Comparison of ENCODE assay signal across 9 cellular contexts in the genomic region with DNA sequence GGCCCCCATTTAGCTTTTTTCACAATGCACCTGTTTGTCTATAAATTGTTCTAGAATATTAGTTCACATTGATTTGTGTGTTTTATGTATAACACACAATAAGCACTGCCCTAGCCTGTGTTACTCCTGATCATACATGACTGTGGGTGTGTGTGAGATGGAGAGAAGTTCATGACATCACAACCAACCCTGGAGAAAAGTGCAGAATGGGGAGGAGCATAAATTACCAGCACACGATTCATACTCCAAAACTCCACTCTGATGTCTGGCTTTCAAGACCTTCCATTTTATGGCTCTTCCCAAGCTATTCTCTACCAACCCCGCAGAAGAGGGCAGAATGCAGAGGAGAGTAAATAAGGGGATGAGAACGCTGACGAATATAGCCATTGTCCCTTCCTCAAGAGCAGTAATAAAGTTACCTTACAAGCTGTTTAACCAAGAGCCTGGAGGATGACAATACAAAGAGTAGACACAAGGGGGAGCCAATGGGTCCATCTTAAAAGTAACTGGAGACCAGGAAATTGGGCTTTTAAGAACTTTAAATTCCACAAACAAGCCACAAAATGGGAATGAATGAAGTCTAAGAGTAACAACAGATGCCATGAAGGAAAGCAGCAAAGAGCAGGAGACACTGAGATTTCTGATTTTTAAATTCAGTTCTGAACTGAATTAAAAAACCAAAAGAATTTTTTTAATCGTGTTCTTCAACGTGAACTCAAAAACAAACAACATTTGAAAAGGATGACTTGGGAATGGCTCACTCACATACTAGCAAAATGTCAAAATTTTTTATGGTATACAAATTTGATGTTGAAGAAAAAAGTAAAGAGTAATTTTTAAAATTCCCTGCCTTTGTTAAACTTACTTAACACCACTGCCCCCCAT.
DNase-seq lines count a peak whose midpoint lies in the region; TF ChIP-seq lines count a peak whose summit lies in the region.
"Had no signal": no experiment of that assay in that cellular context is flagged by ENCODE, and none has a peak within 500 bp of the region (broad histone marks: within the 10 kb centered on the region; RNA-seq: fewer than 3 reads in every experiment).

No MANE protein-coding gene starts in this region.

- CTCF ChIA-PET in HEK293 (lab: Yijun Ruan, JAX), result interaction anchor here (0.5 to 2.2 kb wide), 20 partner anchors 8 to 699 kb away, joined by 3 to 10 read pairs (median 3); no protein-coding TSS in a partner anchor

- TF ChIP-seq CTCF in HEK293 (tag by site-specific recombination; IDR thresholded peaks at IDR 0.05), result no peak
- peak; percentile 42 to 68 (median 58) for TF ChIP-seq CTCF in ascending aorta (IDR thresholded peaks at IDR 0.05)
- peak; percentile 57 to 71 (median 57) for TF ChIP-seq CTCF in tibial nerve (IDR thresholded peaks at IDR 0.05)

- POLR2A ChIA-PET in HEK293 (lab: Yijun Ruan, JAX), result no interaction called here

- TF ChIP-seq POLR2A in tibial nerve (IDR thresholded peaks at IDR 0.05), result no peak

- DNase-seq in NCI-H2171 treated with DMSO at 0.1 percent for 48 hours (lab: John Stamatoyannopoulos, UW) (peak; percentile 51), NCI-H2171 (lab: John Stamatoyannopoulos, UW) (no peak), NCI-H226 (peak; percentile 63), ascending aorta (ENCODE audit: low spot score in 2 of 2) (no peak), iris pigment epithelial cell (ENCODE audit: low read depth) (peak; percentile 72), tibial nerve (ENCODE audit: low spot score in 2 of 2) (peak in 1 of 2 donors; percentile 74)
- no peak for DNase-seq in central memory CD4-positive, alpha-beta T cell
- DNase-seq: activated naive CD8-positive, alpha-beta T cell treated with anti-CD3 and anti-CD28 coated beads, Interleukin-2, amount 10 ng/mL, durations not matched to agents 7 days and 5 days had no signal

- no peak overlapping the region for H3K27ac ChIP-seq in HEK293 (ENCODE audit: extremely low read depth, low read depth, low read length)
- H3K27ac ChIP-seq in ascending aorta, result no peak overlapping the region
- no peak overlapping the region for H3K27ac ChIP-seq in tibial nerve

- H3K27me3 ChIP-seq in ascending aorta (no peaks in the 10 kb centered on the region), tibial nerve (no peaks in the 10 kb centered on the region)

- no peak for TF ChIP-seq EP300 in tibial nerve (IDR thresholded peaks at IDR 0.05)

- no peaks in the 10 kb centered on the region for H3K36me3 ChIP-seq in HEK293 (ENCODE audit: control insufficient read depth in 2 of 2, insufficient read depth in 1 of 2, low read length in 2 of 2)
- no peaks in the 10 kb centered on the region for H3K36me3 ChIP-seq in ascending aorta
- H3K36me3 ChIP-seq in tibial nerve, result no peaks in the 10 kb centered on the region

- intact Hi-C loops in ascending aorta (cut with DNase I), result no loop called here

- H3K9me3 ChIP-seq in HEK293 (ENCODE audit: control insufficient read depth, insufficient read depth, low read depth, low read length) (no peaks in the 10 kb centered on the region), ascending aorta (no peaks in the 10 kb centered on the region), tibial nerve (no peaks in the 10 kb centered on the region)

- 45 to 46% methylated on average over 6 of the region's 6 CpGs for WGBS in tibial nerve, 2 donors

- H3K4me1 ChIP-seq in HEK293 (ENCODE audit: control insufficient read depth, insufficient read depth, low read length), result peaks cover 2% of the 10 kb centered on the region; the same call in 1 of the 2 replicates
- peaks cover 0 to 3% of the 10 kb centered on the region in 2 donors for H3K4me1 ChIP-seq in ascending aorta
- H3K4me1 ChIP-seq in tibial nerve, result peaks cover 0 to 23% (median 0%) of the 10 kb centered on the region in 4 donors

- no peak overlapping the region for H3K4me3 ChIP-seq in HEK293 (ENCODE audit: low read depth, low read length)
- H3K4me3 ChIP-seq in ascending aorta, result no peak overlapping the region
- H3K4me3 ChIP-seq in tibial nerve, result no peak overlapping the region

TF ChIP-seq in HEK293, 187 proteins besides CTCF, POLR2A, EP300 and RAD21:
- TF ChIP-seq ZFHX2 (tag by site-specific recombination; conservative IDR thresholded peaks at IDR 0.05), result no peak
- peak; percentile 57 for TF ChIP-seq ZNF654 (tag by site-specific recombination; IDR thresholded peaks at IDR 0.05; ENCODE audit: low read depth)
- TF ChIP-seq ZNF600 (tag by site-specific recombination; IDR thresholded peaks at IDR 0.05), result peak; percentile 68
- TF ChIP-seq ZBTB44 (tag by site-specific recombination; IDR thresholded peaks at IDR 0.05), result no peak
- TF ChIP-seq ZNF341 (tag by site-specific recombination; IDR thresholded peaks at IDR 0.05; ENCODE audit: low read depth), result peak; percentile 30; the same call in 1 of the 2 replicates
TF ChIP-seq in HEK293: peak in this region for 3.

Comparison
In these comparisons a context has a peak if more than half of its experiments do, and no peak if none do; other contexts are left out.
1. DNase-seq: peak in NCI-H2171 treated with DMSO at 0.1 percent for 48 hours (single experiment), NCI-H226 (single experiment) and iris pigment epithelial cell (single experiment); none in NCI-H2171 (single experiment), ascending aorta (0 of 2) and central memory CD4-positive, alpha-beta T cell (single experiment).